Comparison of ENCODE assay signal across 28 cellular contexts in genomic region chr14:89952581-89952980, GRCh38. TPM values are rescaled to one million over a fixed set of nuclear protein-coding genes. Genes with fewer than 3 reads are reported as not detected.
DNase-seq lines count a peak whose midpoint lies in the region; TF ChIP-seq lines count a peak whose summit lies in the region.
"Had no signal": no experiment of that assay in that cellular context is flagged by ENCODE, and none has a peak within 500 bp of the region (broad histone marks: within the 10 kb centered on the region; RNA-seq: fewer than 3 reads in every experiment).

No MANE protein-coding gene starts in this region.

- peaks cover 4% of the 10 kb centered on the region for H3K4me1 ChIP-seq in ovary (ENCODE audit: insufficient read depth)

- no peak overlapping the region for H3K27ac ChIP-seq in ovary
- H3K27ac ChIP-seq: ascending aorta, C4-2B, cardiac muscle cell, heart left ventricle, skin epidermis, upper lobe of left lung had no signal

- TF ChIP-seq CTCF in brain (conservative IDR thresholded peaks at IDR 0.05) (no peak), progenitor cell of endocrine pancreas (IDR thresholded peaks at IDR 0.05; ENCODE audit: unreplicated experiment) (no peak), ovary (IDR thresholded peaks at IDR 0.05) (no peak)

- no peak overlapping the region for H3K4me3 ChIP-seq in ovary
- H3K4me3 ChIP-seq: ascending aorta, cardiac muscle cell, heart left ventricle, skin epidermis, upper lobe of left lung had no signal

- peaks cover 41% of the 10 kb centered on the region for H3K36me3 Mint-ChIP-seq in brain
- H3K36me3 Mint-ChIP-seq in progenitor cell of endocrine pancreas (ENCODE audit: insufficient read depth), result peaks cover 20% of the 10 kb centered on the region

- no peak for TF ChIP-seq POLR2A in ovary (IDR thresholded peaks at IDR 0.05)

- 89 to 94% (median 90%) methylated on average over 2 of the region's 2 CpGs for WGBS in ovary, 3 donors

- H3K4me1 Mint-ChIP-seq in brain (peaks cover 38% of the 10 kb centered on the region), progenitor cell of endocrine pancreas (ENCODE audit: low read depth) (peaks cover 23% of the 10 kb centered on the region)

- intact Hi-C loops in ovary (cut with DNase I), result no loop called here

- peak overlapping the region in 4 of 5 experiments; percentile 96 to 99 (median 98) for H3K4me3 Mint-ChIP-seq in brain
- peak overlapping the region; percentile 42 for H3K4me3 Mint-ChIP-seq in progenitor cell of endocrine pancreas (ENCODE audit: low read depth)
- H3K4me3 Mint-ChIP-seq: activated CD8-positive, alpha-beta T cell treated with anti-CD3 and anti-CD28 coated beads for 36 hours; stimulated activated naive B cell treated with anti-CD40 and anti-IgM and Interleukin-4, amounts not matched to agents 10 μg/mL and 1 μg/mL and 100 μg/mL, for 72 hours had no signal

- DNase-seq in NCI-H748 (lab: John Stamatoyannopoulos, UW; ENCODE audit: unreplicated experiment) (peak; percentile 32), NCI-H748 treated with DMSO at 0.1 percent for 48 hours (lab: John Stamatoyannopoulos, UW) (no peak), NCI-H524 (lab: John Stamatoyannopoulos, UW) (peak; percentile 98), progenitor cell of endocrine pancreas (ENCODE audit: low spot score, unreplicated experiment) (no peak), NCI-H510A (lab: John Stamatoyannopoulos, UW) (no peak), ovary (no peak), middle frontal gyrus (ENCODE audit: extremely low spot score, low spot score) (no peak)
- DNase-seq: 8988T; activated CD8-positive, alpha-beta memory T cell treated with anti-CD3 and anti-CD28 coated beads, Interleukin-2, amount 50 U/mL, for 48 hours; activated CD8-positive, alpha-beta T cell treated with anti-CD3 and anti-CD28 coated beads for 36 hours; activated effector memory CD4-positive, alpha-beta T cell treated with Interleukin-2 at 50 U/mL for 16 hours; HCEC 1CT; heart left ventricle; Kasumi-1; kidney; NCI-H1417 treated with DMSO at 0.1 percent for 48 hours; NCI-H2081 treated with DMSO at 0.1 percent for 48 hours; NCI-H2227 treated with DMSO at 0.1 percent for 48 hours; NK-92 treated with Interleukin-12 subunit alpha and Interleukin-12 subunit beta, amount 100 ng/mL, for 24 hours; stimulated activated naive B cell treated with anti-CD40 and anti-IgM and Interleukin-4, amounts not matched to agents 10 μg/mL and 1 μg/mL and 100 μg/mL, for 72 hours; substantia nigra; T-helper 2 cell; upper lobe of left lung had no signal

- H3K27me3 ChIP-seq in ovary, result no peaks in the 10 kb centered on the region
- H3K27me3 ChIP-seq: ascending aorta, cardiac muscle cell, heart left ventricle, upper lobe of left lung had no signal

- no peak for TF ChIP-seq EP300 in ovary (IDR thresholded peaks at IDR 0.05)

- H3K36me3 ChIP-seq in ovary, result no peaks in the 10 kb centered on the region
- H3K36me3 ChIP-seq: ascending aorta, cardiac muscle cell had no signal

- no peaks in the 10 kb centered on the region for H3K9me3 ChIP-seq in ovary
- H3K9me3 ChIP-seq: ascending aorta, heart left ventricle, upper lobe of left lung had no signal

- peaks cover 0 to 5% (median 0%) of the 10 kb centered on the region in 5 experiments for H3K9me3 Mint-ChIP-seq in brain
- H3K9me3 Mint-ChIP-seq in progenitor cell of endocrine pancreas (ENCODE audit: low read depth), result peaks cover 6% of the 10 kb centered on the region
- H3K9me3 Mint-ChIP-seq: activated CD8-positive, alpha-beta T cell treated with anti-CD3 and anti-CD28 coated beads for 36 hours had no signal

- peak overlapping the region in 1 of 5 experiments; percentile 58 for H3K27ac Mint-ChIP-seq in brain
- no peak overlapping the region for H3K27ac Mint-ChIP-seq in progenitor cell of endocrine pancreas
- H3K27ac Mint-ChIP-seq: activated CD8-positive, alpha-beta T cell treated with anti-CD3 and anti-CD28 coated beads for 36 hours; stimulated activated naive B cell treated with anti-CD40 and anti-IgM and Interleukin-4, amounts not matched to agents 10 μg/mL and 1 μg/mL and 100 μg/mL, for 72 hours had no signal

- H3K27me3 Mint-ChIP-seq in brain (peaks cover 10% of the 10 kb centered on the region), progenitor cell of endocrine pancreas (no peaks in the 10 kb centered on the region)
- H3K27me3 Mint-ChIP-seq: activated CD8-positive, alpha-beta T cell treated with anti-CD3 and anti-CD28 coated beads for 36 hours; stimulated activated naive B cell treated with anti-CD40 and anti-IgM and Interleukin-4, amounts not matched to agents 10 μg/mL and 1 μg/mL and 100 μg/mL, for 72 hours had no signal

RNA-seq across cellular contexts. Expression of gene EFCAB11, which starts 1.9 kb away (rescaled TPM):
- 11.5 TPM for polyA plus RNA-seq in brain (ENCODE audit: insufficient read depth, low read depth, low replicate concordance)
- 18.1 and 20.8 TPM in 2 replicates for total RNA-seq in progenitor cell of endocrine pancreas
- 10 to 100 TPM in 1 of 7 donors, 1 to 10 TPM in 6; 1.9 to 11.5 (median 5.2) TPM for total RNA-seq in ovary
- 10 to 100 TPM in 1 of 2 donors, 1 to 10 TPM in 1; 4.6 to 14.8 TPM for polyA plus RNA-seq in ovary
- total RNA-seq: ascending aorta had no signal

RNA-seq across cellular contexts. Expression of gene TDP1, which starts 3.1 kb away (rescaled TPM):
- 28.3 TPM for polyA plus RNA-seq in brain (ENCODE audit: insufficient read depth, low read depth, low replicate concordance)
- 45.9 and 46.6 TPM in 2 replicates for total RNA-seq in progenitor cell of endocrine pancreas
- 10 to 100 TPM in 3 of 7 donors, 1 to 10 TPM in 4; 6.1 to 14.5 (median 9.9) TPM for total RNA-seq in ovary
- polyA plus RNA-seq in ovary, result 10 to 100 TPM in 1 of 2 donors, 1 to 10 TPM in 1; 5.4 to 12.0 TPM

Comparison
In these comparisons a context has a peak if more than half of its experiments do, and no peak if none do; other contexts are left out.
1. DNase-seq: peak in NCI-H748 (single experiment) and NCI-H524 (2 of 2); none in NCI-H748 treated with DMSO at 0.1 percent for 48 hours (single experiment), progenitor cell of endocrine pancreas (single experiment), NCI-H510A (single experiment), ovary (0 of 5) and middle frontal gyrus (single experiment).